ENCODE assay signal across 1 cellular context in the genomic region with DNA sequence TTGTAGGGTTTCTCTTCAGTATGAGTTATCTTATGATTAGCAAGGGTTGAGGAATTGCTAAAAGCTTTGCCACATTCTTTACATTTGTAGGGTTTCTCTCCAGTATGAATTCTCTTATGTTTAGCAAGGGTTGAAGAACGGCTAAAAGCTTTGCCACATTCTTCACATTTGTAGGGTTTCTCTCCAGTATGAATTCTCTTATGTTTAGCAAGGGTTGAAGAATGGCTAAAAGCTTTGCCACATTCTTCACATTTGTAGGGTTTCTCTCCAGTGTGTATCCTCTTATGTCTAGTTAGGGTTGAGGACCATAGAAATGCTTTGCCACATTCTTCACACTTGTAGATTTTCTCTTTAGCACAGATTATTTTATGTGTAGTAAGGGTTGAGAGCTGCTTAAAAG.
A peak's percentile ranks its signal among the peaks of the same experiment; 100 is the strongest.
TF ChIP-seq lines count a peak whose summit lies in the region.

No MANE protein-coding gene starts in this region.

TF ChIP-seq in H1, 55 proteins besides CTCF, POLR2A, EP300 and RAD21:
- peak; percentile 76 for TF ChIP-seq ZNF274 (IDR thresholded peaks at IDR 0.05; ENCODE audit: borderline replicate concordance, extremely low read depth, low read length)
